Comparison of ENCODE assay signal across 8 cellular contexts in the genomic region with DNA sequence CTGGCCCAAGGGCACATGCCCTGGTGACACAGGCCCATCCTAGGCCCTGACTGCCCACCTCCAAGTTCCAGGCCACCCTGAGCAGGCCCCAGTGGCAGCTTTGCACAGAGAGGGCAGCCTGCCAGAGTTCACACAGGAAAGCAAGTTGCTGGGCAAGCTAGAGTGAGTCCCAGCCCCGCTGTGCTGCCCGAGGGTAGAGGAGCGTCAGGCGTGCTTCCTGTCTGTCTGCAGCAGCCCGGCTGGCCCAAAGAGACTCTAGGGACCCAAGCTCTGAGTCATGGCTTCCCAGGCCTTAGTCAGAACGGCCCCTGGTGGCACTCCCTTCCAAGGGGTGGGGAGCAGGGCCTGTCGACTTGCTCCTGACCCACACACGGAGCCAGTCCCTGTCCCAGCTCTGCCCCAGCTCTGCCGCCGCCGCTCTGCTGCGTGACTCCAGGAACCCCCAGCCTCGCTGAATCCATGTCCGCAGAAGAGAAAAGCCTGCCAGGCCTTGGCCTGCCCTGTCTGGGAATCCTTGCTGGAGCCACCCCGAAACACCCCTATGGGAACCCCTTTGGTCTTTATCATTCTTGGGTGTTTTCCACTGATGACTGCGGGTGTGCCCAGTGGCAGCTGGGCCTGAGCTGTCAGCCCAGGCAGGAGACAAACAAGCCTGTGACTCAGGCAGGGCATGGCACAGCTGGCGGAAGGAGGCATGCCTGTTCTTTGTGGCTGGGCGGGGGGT.
DNase-seq lines count a peak whose midpoint lies in the region; ATAC-seq and TF ChIP-seq lines count a peak whose summit lies in the region.
"Not testable (repeated sequence)": the region's sequence is repeated elsewhere in the genome, so short reads cannot be mapped to it uniquely, and the experiment has no call there.

No MANE protein-coding gene starts in this region.

- H3K27ac ChIP-seq in RWPE2 (ENCODE audit: poor library complexity, severe bottlenecking) (peak overlapping the region; percentile 91), upper lobe of right lung (peak overlapping the region; percentile 60)

- not testable (repeated sequence) for H3K27me3 ChIP-seq in RWPE2 (ENCODE audit: insufficient read depth, poor library complexity, severe bottlenecking); upper lobe of right lung

- TF ChIP-seq CTCF in GM10248 (IDR thresholded peaks at IDR 0.05; ENCODE audit: control extremely low read depth, extremely low read depth, low read depth, missing control alignments); RWPE2 (IDR thresholded peaks at IDR 0.05; ENCODE audit: poor library complexity, severe bottlenecking); upper lobe of right lung (IDR thresholded peaks at IDR 0.05): not testable (repeated sequence)

- not testable (repeated sequence) for H3K4me3 ChIP-seq in RWPE2 (ENCODE audit: severe bottlenecking); upper lobe of right lung

- CTCF ChIA-PET in GM10248 (lab: Yijun Ruan, JAX), result interaction anchor here (1.0 to 7.2 kb wide), 4 partner anchors 26 to 115 kb away, joined by 3 to 97 read pairs (median 5); no protein-coding TSS in a partner anchor

- DNase-seq in GM10248 (ENCODE audit: extremely low spot score) (peak; percentile 45), RWPE2 (ENCODE audit: low spot score) (peak; percentile 99), astrocyte of the hippocampus (ENCODE audit: low read depth, low spot score) (peak; percentile 86), Right ventricle myocardium inferior (ENCODE audit: missing footprints) (peak; percentile 86), occipital lobe (lab: John Stamatoyannopoulos, UW) (peak; percentile 69), upper lobe of right lung (peak; percentile 64)

- POLR2A ChIA-PET in GM10248 (lab: Yijun Ruan, JAX), result not testable (repeated sequence)

- intact Hi-C loops in Right ventricle myocardium inferior (cut with DNase I); upper lobe of right lung (cut with DNase I): not testable (repeated sequence)

- H3K36me3 ChIP-seq in RWPE2 (ENCODE audit: low read depth), result not testable (repeated sequence)
- peaks cover 28% of the 10 kb centered on the region for H3K36me3 ChIP-seq in upper lobe of right lung

- peak; percentile 68 for ATAC-seq in GM21723 (IDR thresholded peaks at IDR 0.05; ENCODE audit: unreplicated experiment)
- ATAC-seq in HG03520 (IDR thresholded peaks at IDR 0.05; ENCODE audit: unreplicated experiment), result peak; percentile 76
- peak; percentile 85 for ATAC-seq in RWPE2 (ENCODE audit: low read depth)
- ATAC-seq in Right ventricle myocardium inferior, result peak; percentile 62
- peak; percentile 49 for ATAC-seq in upper lobe of right lung

- H3K9me3 ChIP-seq in RWPE2 (ENCODE audit: severe bottlenecking); upper lobe of right lung: not testable (repeated sequence)

- H3K4me1 ChIP-seq in RWPE2 (ENCODE audit: insufficient read depth, poor library complexity, severe bottlenecking), result peaks cover 21% of the 10 kb centered on the region
- peaks cover 31% of the 10 kb centered on the region for H3K4me1 ChIP-seq in upper lobe of right lung

Comparison
In these comparisons a context has a peak if more than half of its experiments do, and no peak if none do; other contexts are left out.
1. DNase-seq: peak in every context shown above with its lines; median percentile 99 in RWPE2; 86 in astrocyte of the hippocampus; 86 in Right ventricle myocardium inferior; 69 in occipital lobe; 64 in upper lobe of right lung; 45 in GM10248.